In the genomic region with DNA sequence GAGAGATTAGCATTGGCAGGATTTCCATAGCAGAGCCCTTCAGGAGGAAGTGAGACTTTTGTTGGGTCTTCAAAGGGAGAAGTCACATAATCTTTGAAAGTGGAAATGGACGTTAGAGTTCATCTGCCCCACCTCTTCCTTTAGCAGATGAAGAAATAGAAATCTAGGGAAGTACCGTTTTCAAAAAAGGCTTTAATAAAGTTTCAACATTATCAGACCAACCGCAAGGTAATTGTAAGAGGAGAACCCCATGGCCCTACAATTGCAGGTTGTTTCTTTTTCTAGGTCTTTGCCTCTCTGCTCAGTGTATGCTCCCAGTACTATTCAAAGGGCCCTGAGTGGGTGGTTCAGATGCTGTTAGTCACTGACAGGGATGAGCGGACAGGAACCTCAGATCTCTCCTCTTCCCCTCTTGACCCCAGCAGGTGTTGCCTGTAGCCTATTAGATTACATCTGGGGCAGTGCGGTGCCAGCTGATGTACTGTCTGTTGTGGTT, we compare ENCODE assay signal across 8 cellular contexts. TPM values are rescaled to one million over a fixed set of nuclear protein-coding genes. Genes with fewer than 3 reads are reported as not detected.
DNase-seq lines count a peak whose midpoint lies in the region; ATAC-seq and TF ChIP-seq lines count a peak whose summit lies in the region.

No MANE protein-coding gene starts in this region.

- H3K27ac ChIP-seq in DOHH2 (ENCODE audit: low read depth, low read length) (peak overlapping the region; percentile 93), SU-DHL-6 (ENCODE audit: low read depth, low read length) (peak overlapping the region; percentile 63), gastrocnemius medialis (no peak overlapping the region), PC-3 (ENCODE audit: low read length) (no peak overlapping the region)

- no TSS peak for BruUV-seq in PC-3 (replicated peaks; lab: Mats Ljungman, UMichigan)

- POLR2A ChIA-PET in PC-3 (lab: Charles Lee; ENCODE audit: unreplicated experiment) = no interaction called here

- H3K9ac ChIP-seq in SU-DHL-6 (ENCODE audit: low read length) (no peak overlapping the region), PC-3 (ENCODE audit: low read length) (no peak overlapping the region)

- no peak for TF ChIP-seq CTCF in DOHH2 (IDR thresholded peaks at IDR 0.05; ENCODE audit: low read depth, low read length, poor library complexity, severe bottlenecking)
- no peak for TF ChIP-seq CTCF in SU-DHL-6 (IDR thresholded peaks at IDR 0.05; ENCODE audit: insufficient read depth, low read length, poor library complexity, severe bottlenecking)
- no peak for TF ChIP-seq CTCF in gastrocnemius medialis (IDR thresholded peaks at IDR 0.05 in 4 of 5, conservative IDR thresholded peaks at IDR 0.05 in 1 of 5)
- TF ChIP-seq CTCF in PC-3 (conservative IDR thresholded peaks at IDR 0.05; ENCODE audit: low read depth, low read length) = no peak

- no peak for TF ChIP-seq POLR2A in gastrocnemius medialis (IDR thresholded peaks at IDR 0.05)

- H3K27me3 ChIP-seq in DOHH2 (ENCODE audit: control insufficient read depth, low read length) (no peaks in the 10 kb centered on the region), SU-DHL-6 (ENCODE audit: low read length) (no peaks in the 10 kb centered on the region), gastrocnemius medialis (no peaks in the 10 kb centered on the region), PC-3 (ENCODE audit: low read length) (no peaks in the 10 kb centered on the region)

- no peak for DNase-seq in HuH-7.5 (ENCODE audit: low spot score)
- no peak for DNase-seq in gastrocnemius medialis
- DNase-seq in PC-3 = no peak

- H3K9me2 ChIP-seq in DOHH2 (replicated peaks; ENCODE audit: control insufficient read depth, low read length) (no peaks in the 10 kb centered on the region), SU-DHL-6 (replicated peaks; ENCODE audit: insufficient read depth, low read length) (no peaks in the 10 kb centered on the region), PC-3 (replicated peaks; ENCODE audit: low read length) (no peaks in the 10 kb centered on the region)

- peak overlapping the region; percentile 67 for H3K4me2 ChIP-seq in DOHH2 (ENCODE audit: low read length)
- H3K4me2 ChIP-seq in SU-DHL-6 (ENCODE audit: low read depth, low read length, poor library complexity, severe bottlenecking) = peak overlapping the region; percentile 44
- H3K4me2 ChIP-seq in PC-3 (ENCODE audit: low read length) = no peak overlapping the region

- H3K36me3 ChIP-seq in DOHH2 (ENCODE audit: control insufficient read depth, low read length) = no peaks in the 10 kb centered on the region
- H3K36me3 ChIP-seq in SU-DHL-6 (ENCODE audit: low read length) = no peaks in the 10 kb centered on the region
- no peaks in the 10 kb centered on the region for H3K36me3 ChIP-seq in gastrocnemius medialis
- no peaks in the 10 kb centered on the region for H3K36me3 ChIP-seq in PC-3 (ENCODE audit: low read depth, low read length)

- CTCF ChIA-PET in PC-3 (lab: Charles Lee) = no interaction called here

- peaks cover 11% of the 10 kb centered on the region for H3F3A ChIP-seq in DOHH2 (ENCODE audit: control insufficient read depth, insufficient read depth)
- H3F3A ChIP-seq in SU-DHL-6 (ENCODE audit: insufficient read depth) = peaks cover 11% of the 10 kb centered on the region; the same call in 1 of the 2 replicates
- H3F3A ChIP-seq in PC-3 (ENCODE audit: low read length, unreplicated experiment) = no peaks in the 10 kb centered on the region

- H3K79me2 ChIP-seq in DOHH2 (ENCODE audit: control insufficient read depth, low read length) = no peaks in the 10 kb centered on the region
- no peaks in the 10 kb centered on the region for H3K79me2 ChIP-seq in SU-DHL-6 (ENCODE audit: insufficient read depth, low read length)
- H3K79me2 ChIP-seq in PC-3 (ENCODE audit: low read length) = no peaks in the 10 kb centered on the region

- H4K20me1 ChIP-seq in DOHH2 (ENCODE audit: control insufficient read depth, insufficient read depth, low read depth, low read length) (no peaks in the 10 kb centered on the region), SU-DHL-6 (ENCODE audit: low read depth, low read length) (no peaks in the 10 kb centered on the region), PC-3 (ENCODE audit: low read length) (no peaks in the 10 kb centered on the region)

- peaks cover 50% of the 10 kb centered on the region for H3K4me1 ChIP-seq in DOHH2 (ENCODE audit: control insufficient read depth, low read length)
- peaks cover 0 to 2% of the 10 kb centered on the region in 2 donors for H3K4me1 ChIP-seq in gastrocnemius medialis
- H3K4me1 ChIP-seq in PC-3 (ENCODE audit: insufficient read depth, low read length) = no peaks in the 10 kb centered on the region

- H3K9me3 ChIP-seq in DOHH2 (ENCODE audit: control insufficient read depth, insufficient read depth, low read length) (no peaks in the 10 kb centered on the region; the same call in 1 of the 2 replicates), SU-DHL-6 (ENCODE audit: insufficient read depth, low read length) (no peaks in the 10 kb centered on the region), gastrocnemius medialis (no peaks in the 10 kb centered on the region), PC-3 (ENCODE audit: low read length) (no peaks in the 10 kb centered on the region)

- intact Hi-C loops in gastrocnemius medialis (cut with DNase I; ENCODE audit: low total_unique reads) (no loop called here), PC-3 (cut with micrococcal nuclease) (no loop called here)

- H2AFZ ChIP-seq in SU-DHL-6 (ENCODE audit: low read depth, low read length, severe bottlenecking) (peak overlapping the region; percentile 21), PC-3 (ENCODE audit: low read length) (no peak overlapping the region)

- H3K4me3 ChIP-seq in DOHH2 (ENCODE audit: low read length) = peak overlapping the region; percentile 60
- no peak overlapping the region for H3K4me3 ChIP-seq in SU-DHL-6 (ENCODE audit: insufficient read depth, low read length, poor library complexity, severe bottlenecking)
- no peak overlapping the region for H3K4me3 ChIP-seq in gastrocnemius medialis
- no peak overlapping the region for H3K4me3 ChIP-seq in PC-3 (ENCODE audit: low read length)

- peak; percentile 91 for ATAC-seq in GM19397 (IDR thresholded peaks at IDR 0.05; ENCODE audit: unreplicated experiment)
- ATAC-seq in HG03196 (IDR thresholded peaks at IDR 0.05; ENCODE audit: unreplicated experiment) = peak; percentile 85
- no peak for ATAC-seq in SK-N-SH treated with all-trans-retinoic acid at 6 μM for 48 hours
- no peak for ATAC-seq in gastrocnemius medialis
- no peak for ATAC-seq in PC-3

- in situ Hi-C loops in gastrocnemius medialis (cut with MboI; ENCODE audit: low sequenced_read_pairs in 4 of 4) = loop anchor here in 1 of 4 donors (25.0 kb wide), 1 partner anchor 91 kb away; no protein-coding TSS in a partner anchor

TF ChIP-seq in SK-N-SH treated with all-trans-retinoic acid at 6 μM for 48 hours, 23 proteins besides CTCF, POLR2A, EP300 and RAD21:
- no peak for TF ChIP-seq ZFP30 (CRISPR knock-in tag; IDR thresholded peaks at IDR 0.05)
- TF ChIP-seq ZNF8 (CRISPR knock-in tag; IDR thresholded peaks at IDR 0.05) = no peak
- TF ChIP-seq, protein P1, sequence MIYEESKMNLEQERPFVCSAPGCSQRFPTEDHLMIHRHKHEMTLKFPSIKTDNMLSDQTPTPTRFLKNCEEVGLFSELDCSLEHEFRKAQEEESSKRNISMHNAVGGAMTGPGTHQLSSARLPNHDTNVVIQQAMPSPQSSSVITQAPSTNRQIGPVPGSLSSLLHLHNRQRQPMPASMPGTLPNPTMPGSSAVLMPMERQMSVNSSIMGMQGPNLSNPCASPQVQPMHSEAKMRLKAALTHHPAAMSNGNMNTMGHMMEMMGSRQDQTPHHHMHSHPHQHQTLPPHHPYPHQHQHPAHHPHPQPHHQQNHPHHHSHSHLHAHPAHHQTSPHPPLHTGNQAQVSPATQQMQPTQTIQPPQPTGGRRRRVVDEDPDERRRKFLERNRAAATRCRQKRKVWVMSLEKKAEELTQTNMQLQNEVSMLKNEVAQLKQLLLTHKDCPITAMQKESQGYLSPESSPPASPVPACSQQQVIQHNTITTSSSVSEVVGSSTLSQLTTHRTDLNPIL (CRISPR knock-in tag; IDR thresholded peaks at IDR 0.05; ENCODE audit: low read depth) = no peak
- no peak for TF ChIP-seq RARB (CRISPR knock-in tag; IDR thresholded peaks at IDR 0.05)
- TF ChIP-seq, protein P2, sequence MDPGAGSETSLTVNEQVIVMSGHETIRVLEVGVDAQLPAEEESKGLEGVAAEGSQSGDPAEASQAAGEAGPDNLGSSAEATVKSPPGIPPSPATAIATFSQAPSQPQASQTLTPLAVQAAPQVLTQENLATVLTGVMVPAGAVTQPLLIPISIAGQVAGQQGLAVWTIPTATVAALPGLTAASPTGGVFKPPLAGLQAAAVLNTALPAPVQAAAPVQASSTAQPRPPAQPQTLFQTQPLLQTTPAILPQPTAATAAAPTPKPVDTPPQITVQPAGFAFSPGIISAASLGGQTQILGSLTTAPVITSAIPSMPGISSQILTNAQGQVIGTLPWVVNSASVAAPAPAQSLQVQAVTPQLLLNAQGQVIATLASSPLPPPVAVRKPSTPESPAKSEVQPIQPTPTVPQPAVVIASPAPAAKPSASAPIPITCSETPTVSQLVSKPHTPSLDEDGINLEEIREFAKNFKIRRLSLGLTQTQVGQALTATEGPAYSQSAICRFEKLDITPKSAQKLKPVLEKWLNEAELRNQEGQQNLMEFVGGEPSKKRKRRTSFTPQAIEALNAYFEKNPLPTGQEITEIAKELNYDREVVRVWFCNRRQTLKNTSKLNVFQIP (CRISPR knock-in tag; IDR thresholded peaks at IDR 0.05; ENCODE audit: borderline replicate concordance, low read depth) = no peak
- no peak for TF ChIP-seq ESRRG (CRISPR knock-in tag; IDR thresholded peaks at IDR 0.05)
- TF ChIP-seq BACH2 (CRISPR knock-in tag; IDR thresholded peaks at IDR 0.05; ENCODE audit: borderline replicate concordance) = no peak

RNA-seq across cellular contexts. Expression of gene AP1S2, which starts 48.6 kb away (rescaled TPM):
- total RNA-seq in gastrocnemius medialis (100 to 1,000 TPM in 3 of 4 donors, 10 to 100 TPM in 1; 79.8 to 155 (median 122) TPM), PC-3 (2014; rRNA removed) (28.2 and 28.3 TPM in 2 replicates)

Comparison
In these comparisons a context has a peak if more than half of its experiments do, and no peak if none do; other contexts are left out.
1. H3K27ac ChIP-seq: peak in DOHH2 (single experiment) and SU-DHL-6 (single experiment); none in gastrocnemius medialis (0 of 4) and PC-3 (single experiment).
2. ATAC-seq: peak in GM19397 (single experiment) and HG03196 (single experiment); none in SK-N-SH treated with all-trans-retinoic acid at 6 μM for 48 hours (single experiment), gastrocnemius medialis (0 of 2) and PC-3 (single experiment).